In the genomic region with DNA sequence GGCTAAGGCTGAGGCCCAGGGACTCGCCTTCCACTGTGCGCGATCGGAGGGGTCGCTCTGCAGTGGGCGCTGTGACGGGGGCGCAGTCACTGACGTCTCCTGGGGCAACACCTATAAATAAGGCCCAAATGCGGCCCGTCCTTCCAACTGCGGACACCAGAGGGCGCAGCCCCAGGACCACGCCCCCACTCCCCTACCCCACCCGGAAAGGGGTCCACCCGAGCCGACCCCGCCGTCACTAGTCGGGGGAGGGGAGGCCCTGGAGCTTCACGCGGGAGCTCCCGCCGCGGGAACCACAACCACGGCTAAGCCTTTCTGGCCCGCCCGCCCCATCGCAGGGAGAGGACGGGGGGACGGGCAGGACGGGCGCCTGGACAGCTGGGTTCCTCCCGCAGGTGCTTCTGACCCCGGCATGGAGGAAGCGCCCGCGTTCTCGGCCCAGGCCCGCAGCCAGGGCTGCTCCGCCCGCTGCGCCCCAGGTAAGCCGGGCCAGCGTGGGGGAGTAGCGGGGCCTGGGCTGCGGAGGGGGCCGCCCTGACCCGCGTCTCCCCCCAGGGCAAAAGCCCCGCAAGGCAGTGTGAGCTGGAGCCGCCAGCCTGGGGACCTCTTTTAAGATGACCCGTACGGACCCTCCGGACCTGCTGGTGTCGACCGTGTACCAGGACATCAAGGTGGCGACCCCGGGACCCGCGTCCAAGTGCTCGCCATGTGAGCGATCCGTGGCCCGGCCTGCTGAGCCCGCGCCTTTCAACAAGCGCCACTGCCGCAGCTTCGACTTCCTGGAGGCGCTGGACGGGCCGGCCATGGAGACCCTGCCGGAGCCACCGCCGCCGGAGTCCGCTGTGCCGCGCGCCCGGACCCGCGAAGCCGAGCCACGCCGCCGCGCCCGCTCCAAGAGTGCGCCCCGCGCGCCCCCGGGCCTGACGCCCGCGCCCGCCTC, we compare ENCODE assay signal across 8 cellular contexts. TPM values are rescaled to one million over a fixed set of nuclear protein-coding genes. Genes with fewer than 3 reads are reported as not detected.
DNase-seq lines count a peak whose midpoint lies in the region; ATAC-seq, FAIRE-seq and TF ChIP-seq lines count a peak whose summit lies in the region.
"Not testable (repeated sequence)": the region's sequence is repeated elsewhere in the genome, so short reads cannot be mapped to it uniquely, and the experiment has no call there.

No MANE protein-coding gene starts in this region.

- in situ Hi-C loops in ACHN (cut with HindIII; ENCODE audit: low pct_ligation_motif_present, low pct_unique_long_range_greater_than_20kb, low sequenced_read_pairs); GM13977 (cut with MboI; ENCODE audit: low pct_unique_long_range_greater_than_20kb, low sequenced_read_pairs, unreplicated experiment): not testable (repeated sequence)

- DNase-seq in ACHN (peak; percentile 25), OCI-M1 (lab: John Stamatoyannopoulos, UW) (peak; percentile 55)
- not testable (repeated sequence) for DNase-seq in GM13977 (ENCODE audit: low spot score); astrocyte (ENCODE audit: low read depth); fibroblast of villous mesenchyme (ENCODE audit: low read depth)
- DNase-seq in activated CD8-positive, alpha-beta T cell treated with anti-CD3 and anti-CD28 coated beads for 36 hours, result peak; percentile 76
- peak in 2 of 3 donors; percentile 39 to 41 for DNase-seq in stimulated activated CD4-positive, alpha-beta T cell treated with anti-CD3 and anti-CD28 coated beads, TNF-alpha, amount 100 ng/mL, for 48 hours (ENCODE audit: low read depth in 3 of 3)

- intact Hi-C loops in activated CD8-positive, alpha-beta T cell treated with anti-CD3 and anti-CD28 coated beads for 36 hours (cut with micrococcal nuclease), result loop anchor here (5.0 kb wide), 1 partner anchor 57 kb away; no protein-coding TSS in a partner anchor

- not testable (repeated sequence) for H3K9me3 Mint-ChIP-seq in activated CD8-positive, alpha-beta T cell treated with anti-CD3 and anti-CD28 coated beads for 36 hours; astrocyte (ENCODE audit: unreplicated experiment); nephron

- H4K20me1 ChIP-seq in astrocyte (ENCODE audit: insufficient read depth, low read length), result peaks cover 15% of the 10 kb centered on the region

- H2AFZ ChIP-seq in astrocyte (ENCODE audit: low read depth, low read length), result not testable (repeated sequence)

- peaks cover 13% of the 10 kb centered on the region for H3K4me1 ChIP-seq in astrocyte (ENCODE audit: insufficient read depth, low read length)

- POLR2A ChIA-PET in activated CD8-positive, alpha-beta T cell treated with anti-CD3 and anti-CD28 coated beads for 36 hours (lab: Charles Lee), result interaction anchor here (1.0 to 1.8 kb wide), 3 partner anchors 42 to 58 kb away, joined by 3 to 6 read pairs (median 5); partner anchors contain the start of gene TRAF2

- not testable (repeated sequence) for H3K9me3 ChIP-seq in astrocyte (ENCODE audit: insufficient read depth, low read depth, low read length)

- H3K27ac ChIP-seq in astrocyte (ENCODE audit: low read depth, low read length), result not testable (repeated sequence)

- not testable (repeated sequence) for H3K27ac Mint-ChIP-seq in activated CD8-positive, alpha-beta T cell treated with anti-CD3 and anti-CD28 coated beads for 36 hours; astrocyte (ENCODE audit: unreplicated experiment); nephron

- peak; percentile 7 for ATAC-seq in activated CD8-positive, alpha-beta T cell treated with anti-CD3 and anti-CD28 coated beads for 36 hours

- peaks cover 17% of the 10 kb centered on the region for H3K27me3 Mint-ChIP-seq in activated CD8-positive, alpha-beta T cell treated with anti-CD3 and anti-CD28 coated beads for 36 hours
- not testable (repeated sequence) for H3K27me3 Mint-ChIP-seq in astrocyte (ENCODE audit: low read depth, unreplicated experiment); nephron (ENCODE audit: low read depth)

- not testable (repeated sequence) for FAIRE-seq in astrocyte (lab: Jason Lieb, UNC)

- peaks cover 18% of the 10 kb centered on the region for H3K4me1 Mint-ChIP-seq in activated CD8-positive, alpha-beta T cell treated with anti-CD3 and anti-CD28 coated beads for 36 hours (ENCODE audit: low read depth)
- H3K4me1 Mint-ChIP-seq in astrocyte (ENCODE audit: low read depth, unreplicated experiment), result peaks cover 12% of the 10 kb centered on the region
- H3K4me1 Mint-ChIP-seq in nephron, result peaks cover 25% of the 10 kb centered on the region

- H3K4me3 Mint-ChIP-seq in activated CD8-positive, alpha-beta T cell treated with anti-CD3 and anti-CD28 coated beads for 36 hours, result peak overlapping the region; percentile 46
- H3K4me3 Mint-ChIP-seq in astrocyte (ENCODE audit: unreplicated experiment), result peak overlapping the region; percentile 20
- H3K4me3 Mint-ChIP-seq in nephron, result peak overlapping the region in 1 of 3 experiments; percentile 48

- H3K27me3 ChIP-seq in astrocyte (ENCODE audit: insufficient read depth, low read length), result not testable (repeated sequence)

- not testable (repeated sequence) for H3K4me2 ChIP-seq in astrocyte (ENCODE audit: low read length)

- H3K9ac ChIP-seq in astrocyte (ENCODE audit: low read length), result not testable (repeated sequence)

- TF ChIP-seq CTCF in GM13977 (IDR thresholded peaks at IDR 0.05; ENCODE audit: extremely low read depth, insufficient read depth, missing control alignments) (peak; percentile 55), fibroblast of villous mesenchyme (IDR thresholded peaks at IDR 0.05; ENCODE audit: insufficient read depth, low read depth, low read length) (peak; percentile 45), nephron (IDR thresholded peaks at IDR 0.05; ENCODE audit: unreplicated experiment in 3 of 3) (peak; percentile 50 to 69 (median 57))
- peak; percentile 93 for TF ChIP-seq CTCF in activated CD8-positive, alpha-beta T cell treated with anti-CD3 and anti-CD28 coated beads for 36 hours (IDR thresholded peaks at IDR 0.05)
- TF ChIP-seq CTCF in astrocyte (IDR thresholded peaks at IDR 0.05; ENCODE audit: insufficient read depth, low read depth, low read length), result not testable (repeated sequence)

- H3K36me3 ChIP-seq in astrocyte (ENCODE audit: insufficient read depth, low read length), result not testable (repeated sequence)

- not testable (repeated sequence) for H3K4me3 ChIP-seq in astrocyte (ENCODE audit: insufficient read depth, low read depth, low read length); fibroblast of villous mesenchyme (ENCODE audit: low read depth, low read length)

- H3K36me3 Mint-ChIP-seq in activated CD8-positive, alpha-beta T cell treated with anti-CD3 and anti-CD28 coated beads for 36 hours (ENCODE audit: low read depth); astrocyte (ENCODE audit: low read depth, unreplicated experiment); nephron (ENCODE audit: low read depth): not testable (repeated sequence)

- CTCF ChIA-PET in activated CD8-positive, alpha-beta T cell treated with anti-CD3 and anti-CD28 coated beads for 36 hours (lab: Charles Lee), result interaction anchor here (0.7 to 3.5 kb wide), 12 partner anchors 9 to 191 kb away, joined by 3 to 22 read pairs (median 7); partner anchors contain the start of gene RABL6

- H3K79me2 ChIP-seq in astrocyte (ENCODE audit: insufficient read depth, low read length), result not testable (repeated sequence)

RNA-seq across cellular contexts. Expression of gene AJM1, which starts 1.8 kb away (rescaled TPM):
- 1 to 10 TPM; 5.8 to 6.4 TPM for total RNA-seq in activated CD8-positive, alpha-beta T cell treated with anti-CD3 and anti-CD28 coated beads for 36 hours
- total RNA-seq in astrocyte, result 3.3 and 4.2 TPM in 2 replicates
- total RNA-seq in fibroblast of villous mesenchyme, result 0.86 and 1.3 TPM in 2 replicates

RNA-seq across cellular contexts. Expression of gene PHPT1, which starts 5.1 kb away (rescaled TPM):
- total RNA-seq in activated CD8-positive, alpha-beta T cell treated with anti-CD3 and anti-CD28 coated beads for 36 hours, result 100 to 1,000 TPM; 123 to 124 TPM
- total RNA-seq in astrocyte, result 192 and 215 TPM in 2 replicates
- 75.4 and 105 TPM in 2 replicates for total RNA-seq in fibroblast of villous mesenchyme

RNA-seq across cellular contexts. Expression of gene MAMDC4, which starts 8.1 kb away (rescaled TPM):
- 10 to 100 TPM; 18.5 to 19.1 TPM for total RNA-seq in activated CD8-positive, alpha-beta T cell treated with anti-CD3 and anti-CD28 coated beads for 36 hours
- total RNA-seq in astrocyte (8.5 and 9.3 TPM in 2 replicates), fibroblast of villous mesenchyme (1.6 and 3.0 TPM in 2 replicates)

RNA-seq across cellular contexts. Expression of gene EDF1, which starts 22.0 kb away (rescaled TPM):
- total RNA-seq in activated CD8-positive, alpha-beta T cell treated with anti-CD3 and anti-CD28 coated beads for 36 hours, result 100 to 1,000 TPM; 254 to 270 TPM
- total RNA-seq in astrocyte (364 and 367 TPM in 2 replicates), fibroblast of villous mesenchyme (146 and 163 TPM in 2 replicates)

RNA-seq across cellular contexts. Expression of gene RABL6, which starts 36.3 kb away (rescaled TPM):
- total RNA-seq in activated CD8-positive, alpha-beta T cell treated with anti-CD3 and anti-CD28 coated beads for 36 hours, result 10 to 100 TPM; 85.6 to 86.6 TPM
- total RNA-seq in astrocyte, result 62.0 and 69.4 TPM in 2 replicates
- 69.6 and 72.1 TPM in 2 replicates for total RNA-seq in fibroblast of villous mesenchyme
